8 cellular contexts compared by ENCODE assay signal in the genomic region with DNA sequence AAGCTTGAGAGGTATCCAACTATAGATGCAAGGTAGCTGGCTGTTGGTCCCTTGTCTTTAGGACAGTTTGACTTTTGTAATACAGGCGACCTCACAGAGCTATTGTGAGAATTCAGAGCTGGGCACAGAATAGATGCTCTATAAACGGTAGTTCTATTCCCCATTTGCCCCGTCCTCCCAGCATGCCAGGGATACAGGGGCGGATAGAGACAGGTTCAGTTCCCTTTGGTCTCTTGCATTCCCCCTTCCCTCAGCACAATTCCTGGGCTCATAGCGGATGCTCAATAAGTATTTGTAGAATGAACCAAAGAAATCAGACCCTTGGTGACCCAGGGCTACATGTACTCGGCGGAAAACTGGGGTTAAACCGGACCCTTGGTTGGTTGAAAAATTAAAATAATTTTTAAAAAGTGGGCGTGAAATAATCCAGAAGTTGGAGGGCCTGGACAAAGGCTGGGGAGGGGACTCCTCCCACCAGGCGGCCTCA. TPM values are rescaled to one million over a fixed set of nuclear protein-coding genes. Genes with fewer than 3 reads are reported as not detected.
A peak's percentile ranks its signal among the peaks of the same experiment; 100 is the strongest.
DNase-seq lines count a peak whose midpoint lies in the region; TF ChIP-seq lines count a peak whose summit lies in the region.

No MANE protein-coding gene starts in this region.

- H3K4me2 ChIP-seq in OCI-LY3 (ENCODE audit: low read length): peak overlapping the region; percentile 88

- H3K36me3 ChIP-seq in Caco-2 (ENCODE audit: control insufficient read depth, insufficient read depth, low read length): peaks cover 2% of the 10 kb centered on the region; the same call in 1 of the 2 replicates
- H3K36me3 ChIP-seq in OCI-LY3 (replicated peaks; ENCODE audit: low read depth, low read length): peaks cover 35% of the 10 kb centered on the region

- H3K4me1 Mint-ChIP-seq in Caco-2 (ENCODE audit: low read depth, unreplicated experiment): peaks cover 50% of the 10 kb centered on the region
- H3K4me1 Mint-ChIP-seq in endothelial cell (ENCODE audit: unreplicated experiment): peaks cover 32% of the 10 kb centered on the region
- H3K4me1 Mint-ChIP-seq in osteocyte (ENCODE audit: unreplicated experiment): peaks cover 35% of the 10 kb centered on the region

- H3K4me3 ChIP-seq in Caco-2 (ENCODE audit: low read depth, low read length) (peak overlapping the region; percentile 54), OCI-LY3 (ENCODE audit: low read length) (peak overlapping the region; percentile 78)

- H3K27me3 Mint-ChIP-seq in Caco-2 (ENCODE audit: insufficient read depth, unreplicated experiment): no peaks in the 10 kb centered on the region
- peaks cover 2% of the 10 kb centered on the region for H3K27me3 Mint-ChIP-seq in endothelial cell (ENCODE audit: unreplicated experiment)
- no peaks in the 10 kb centered on the region for H3K27me3 Mint-ChIP-seq in osteocyte (ENCODE audit: unreplicated experiment)

- H3K4me1 ChIP-seq in Caco-2 (peaks cover 46% of the 10 kb centered on the region), OCI-LY3 (ENCODE audit: low read length) (peaks cover 37% of the 10 kb centered on the region)

- DNase-seq in Caco-2: no peak
- no peak for DNase-seq in endothelial cell (ENCODE audit: low spot score)
- DNase-seq in osteocyte (ENCODE audit: extremely low spot score, unreplicated experiment): no peak
- no peak for DNase-seq in kidney tubule cell (ENCODE audit: low spot score)
- no peak for DNase-seq in stimulated activated CD4-positive, alpha-beta T cell treated with anti-CD3 and anti-CD28 coated beads, Interleukin-4, amount 100 ng/mL, for 4 hours
- no peak for DNase-seq in NCI-H2171 treated with DMSO at 0.1 percent for 48 hours (lab: John Stamatoyannopoulos, UW)
- no peak for DNase-seq in cortex of kidney (lab: John Stamatoyannopoulos, UW)

- CTCF ChIA-PET in Caco-2 (lab: Charles Lee): interaction anchor here (0.6 to 1.5 kb wide), 7 partner anchors 10 to 107 kb away, joined by 3 to 21 read pairs (median 3); no protein-coding TSS in a partner anchor

- TF ChIP-seq CTCF in Caco-2 (IDR thresholded peaks at IDR 0.05; ENCODE audit: insufficient read depth in 1 of 2, low read depth in 1 of 2, low read length in 1 of 2, severe bottlenecking in 1 of 2, unreplicated experiment in 1 of 2) (no peak), OCI-LY3 (IDR thresholded peaks at IDR 0.05; ENCODE audit: low read depth, low read length) (no peak), endothelial cell (IDR thresholded peaks at IDR 0.05; ENCODE audit: unreplicated experiment) (no peak), osteocyte (IDR thresholded peaks at IDR 0.05) (no peak)

- no peak overlapping the region for H2AFZ ChIP-seq in OCI-LY3 (ENCODE audit: low read depth, low read length)

- peaks cover 52% of the 10 kb centered on the region for H3K79me2 ChIP-seq in OCI-LY3 (ENCODE audit: low read length)

- intact Hi-C loops in Caco-2 (cut with micrococcal nuclease; ENCODE audit: unreplicated experiment): loop anchor here (1.0 to 2.0 kb wide), 7 partner anchors 11 to 109 kb away; partner anchors contain the start of gene PLCG1

- H3K27ac Mint-ChIP-seq in Caco-2 (ENCODE audit: unreplicated experiment) (peak overlapping the region; percentile 100), endothelial cell (ENCODE audit: unreplicated experiment) (no peak overlapping the region), osteocyte (ENCODE audit: unreplicated experiment) (peak overlapping the region; percentile 63)

- no peaks in the 10 kb centered on the region for H3K9me3 Mint-ChIP-seq in Caco-2 (ENCODE audit: unreplicated experiment)
- H3K9me3 Mint-ChIP-seq in endothelial cell (ENCODE audit: unreplicated experiment): no peaks in the 10 kb centered on the region
- no peaks in the 10 kb centered on the region for H3K9me3 Mint-ChIP-seq in osteocyte (ENCODE audit: unreplicated experiment)

- peak overlapping the region; percentile 87 for H3K9ac ChIP-seq in OCI-LY3 (ENCODE audit: low read length)

- H3K4me3 Mint-ChIP-seq in Caco-2 (ENCODE audit: unreplicated experiment) (peak overlapping the region; percentile 96), endothelial cell (ENCODE audit: unreplicated experiment) (peak overlapping the region; percentile 62), osteocyte (ENCODE audit: unreplicated experiment) (peak overlapping the region; percentile 84)

- H3K9me3 ChIP-seq in Caco-2 (no peaks in the 10 kb centered on the region), OCI-LY3 (ENCODE audit: insufficient read depth, low read length) (no peaks in the 10 kb centered on the region)

- peak overlapping the region; percentile 46 for H3K27ac ChIP-seq in OCI-LY3 (ENCODE audit: low read length)

- peaks cover 49% of the 10 kb centered on the region for H3K36me3 Mint-ChIP-seq in Caco-2 (ENCODE audit: insufficient read depth, unreplicated experiment)
- H3K36me3 Mint-ChIP-seq in endothelial cell (ENCODE audit: low read depth, unreplicated experiment): peaks cover 7% of the 10 kb centered on the region
- peaks cover 4% of the 10 kb centered on the region for H3K36me3 Mint-ChIP-seq in osteocyte (ENCODE audit: unreplicated experiment)

- no peaks in the 10 kb centered on the region for H3K27me3 ChIP-seq in Caco-2 (replicated peaks; ENCODE audit: control insufficient read depth, insufficient read depth, low read length)
- H3K27me3 ChIP-seq in OCI-LY3 (ENCODE audit: low read depth, low read length): no peaks in the 10 kb centered on the region

- TSS peak; percentile 95 for BruUV-seq in Caco-2 (replicated peaks; lab: Mats Ljungman, UMichigan)

- peaks cover 35% of the 10 kb centered on the region for H4K20me1 ChIP-seq in OCI-LY3 (ENCODE audit: insufficient read depth, low read length)

- POLR2A ChIA-PET in Caco-2 (lab: Charles Lee): interaction anchor here (0.7 to 1.5 kb wide), 5 partner anchors 10 to 83 kb away, joined by 3 to 14 read pairs (median 8); no protein-coding TSS in a partner anchor

RNA-seq across cellular contexts. Expression of gene TOP1, which starts 0.7 kb away (rescaled TPM):
- total RNA-seq in Caco-2 (2022): 142 and 144 TPM in 2 replicates
- 72.7 TPM for total RNA-seq in endothelial cell (ENCODE audit: unreplicated experiment)
- 50.2 and 51.1 TPM in 2 replicates for total RNA-seq in osteocyte
